In genomic region chr16:11478431-11479119, GRCh38 we compare ENCODE assay signal across 21 cellular contexts.
"Had no signal": no experiment of that assay in that cellular context is flagged by ENCODE, and none has a peak within 500 bp of the region (broad histone marks: within the 10 kb centered on the region; RNA-seq: fewer than 3 reads in every experiment).

No MANE protein-coding gene starts in this region.

- H3K4me3 ChIP-seq: heart right ventricle, hepatocyte, lower lobe of right lung, ovary, prostate gland, sigmoid colon, spleen, suprapubic skin, tibial nerve, vagina had no signal

- H3K36me3 ChIP-seq: heart right ventricle, lower lobe of right lung, ovary, prostate gland, sigmoid colon, spleen, suprapubic skin, tibial nerve, vagina had no signal

- H3K4me1 ChIP-seq: heart right ventricle, lower lobe of right lung, prostate gland, sigmoid colon, spleen, suprapubic skin, tibial nerve, vagina had no signal

- H3K9me3 ChIP-seq: lower lobe of right lung, prostate gland, suprapubic skin, vagina had no signal

- DNase-seq: heart right ventricle; islet precursor cell; kidney glomerular epithelial cell; left cardiac atrium; left ventricle myocardium superior; lower lobe of right lung; mammary epithelial cell; mesenchymal stem cell; naive thymus-derived CD8-positive, alpha-beta T cell; ovary; retina; sigmoid colon; small intestine; spleen; stimulated activated CD4-positive, alpha-beta T cell treated with anti-CD3 and anti-CD28 coated beads, Interleukin-4, amount 100 ng/mL, for 24 hours; stimulated activated naive CD4-positive, alpha-beta T cell had no signal

- H3K27me3 ChIP-seq: heart right ventricle, hepatocyte, ovary, sigmoid colon, spleen, suprapubic skin, tibial nerve, vagina had no signal

- H3K27ac ChIP-seq: heart right ventricle, hepatocyte, lower lobe of right lung, ovary, prostate gland, sigmoid colon, spleen, suprapubic skin, tibial nerve, vagina had no signal

- FAIRE-seq: small intestine had no signal
